2 cellular contexts compared by ENCODE assay signal in genomic region chr3:152610621-152611020, GRCh38.
A peak's percentile ranks its signal among the peaks of the same experiment; 100 is the strongest.
TF ChIP-seq lines count a peak whose summit lies in the region.

No MANE protein-coding gene starts in this region.

TF ChIP-seq in GM23338, 12 proteins besides CTCF, POLR2A, EP300 and RAD21:
- TF ChIP-seq POLR2AphosphoS5 (IDR thresholded peaks at IDR 0.05; ENCODE audit: low read depth) (peak; percentile 63; the same call in 1 of the 2 replicates), NANOG (IDR thresholded peaks at IDR 0.05; ENCODE audit: borderline replicate concordance) (no peak)

TF ChIP-seq in H1, 55 proteins besides CTCF, POLR2A, EP300 and RAD21:
- TF ChIP-seq PHF8 (conservative IDR thresholded peaks at IDR 0.05; ENCODE audit: low read depth, low read length) (no peak), YY1 (IDR thresholded peaks at IDR 0.05; ENCODE audit: low read depth, low read length) (peak; percentile 59; the same call in 1 of the 2 replicates)
